ENCODE assay signal across 25 cellular contexts in the genomic region with DNA sequence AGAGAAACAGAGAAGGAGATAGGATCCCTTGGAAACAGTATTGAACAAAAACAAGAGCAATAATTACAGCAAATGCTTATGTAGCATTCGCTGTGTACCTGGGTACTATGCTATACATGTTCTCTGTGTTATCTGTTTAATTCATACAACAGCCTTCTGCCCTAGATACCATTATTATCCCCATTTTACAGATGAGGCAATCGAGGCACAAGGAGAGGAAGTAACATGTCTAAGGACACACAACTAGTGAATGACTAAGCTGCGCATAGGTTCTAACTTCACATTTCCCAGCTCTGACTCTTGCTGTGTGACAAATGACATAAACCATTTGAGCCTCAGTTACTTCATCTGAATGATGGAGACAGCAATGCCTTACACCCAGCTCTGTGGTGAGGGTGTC.
"Had no signal": no experiment of that assay in that cellular context is flagged by ENCODE, and none has a peak within 500 bp of the region (broad histone marks: within the 10 kb centered on the region; RNA-seq: fewer than 3 reads in every experiment).

No MANE protein-coding gene starts in this region.

- H3K4me3 Mint-ChIP-seq: effector memory CD8-positive, alpha-beta T cell; endodermal cell; mesothelial cell of epicardium had no signal

- FAIRE-seq: colon, endometrium, islet of Langerhans, kidney had no signal

- H3K27me3 ChIP-seq: dorsolateral prefrontal cortex, esophagus squamous epithelium, gastrocnemius medialis had no signal

- H3K9me3 Mint-ChIP-seq: effector memory CD8-positive, alpha-beta T cell; endodermal cell; mesothelial cell of epicardium had no signal

- H3K36me3 ChIP-seq: esophagus squamous epithelium, gastrocnemius medialis, lower lobe of right lung had no signal

- ATAC-seq: effector memory CD8-positive, alpha-beta T cell; esophagus mucosa; gastrocnemius medialis; left colon; left lobe of liver; mucosa of descending colon had no signal

- DNase-seq: dermis blood vessel endothelial cell; dorsolateral prefrontal cortex; effector CD4-positive, alpha-beta T cell; effector memory CD8-positive, alpha-beta T cell; erythroblast; esophagus squamous epithelium; foreskin melanocyte; gastrocnemius medialis; glutamatergic neuron; head of caudate nucleus; hippocampal formation; kidney; kidney glomerular epithelial cell; left colon; lower lobe of right lung; mucosa of descending colon had no signal

- H3K4me1 ChIP-seq: gastrocnemius medialis, lower lobe of right lung had no signal

- H3K4me3 ChIP-seq: coronary artery, dorsolateral prefrontal cortex, esophagus squamous epithelium, gastrocnemius medialis, lower lobe of right lung, mucosa of descending colon had no signal

- H3K27ac ChIP-seq: coronary artery, epithelial cell of prostate, esophagus squamous epithelium, gastrocnemius medialis, lower lobe of right lung had no signal

- H3K27ac Mint-ChIP-seq: effector memory CD8-positive, alpha-beta T cell; endodermal cell; mesothelial cell of epicardium had no signal

- H3K36me3 Mint-ChIP-seq: mesothelial cell of epicardium had no signal

- H3K9me3 ChIP-seq: esophagus squamous epithelium, gastrocnemius medialis, lower lobe of right lung, mucosa of descending colon had no signal
